ENCODE assay signal across 7 cellular contexts in the genomic region with DNA sequence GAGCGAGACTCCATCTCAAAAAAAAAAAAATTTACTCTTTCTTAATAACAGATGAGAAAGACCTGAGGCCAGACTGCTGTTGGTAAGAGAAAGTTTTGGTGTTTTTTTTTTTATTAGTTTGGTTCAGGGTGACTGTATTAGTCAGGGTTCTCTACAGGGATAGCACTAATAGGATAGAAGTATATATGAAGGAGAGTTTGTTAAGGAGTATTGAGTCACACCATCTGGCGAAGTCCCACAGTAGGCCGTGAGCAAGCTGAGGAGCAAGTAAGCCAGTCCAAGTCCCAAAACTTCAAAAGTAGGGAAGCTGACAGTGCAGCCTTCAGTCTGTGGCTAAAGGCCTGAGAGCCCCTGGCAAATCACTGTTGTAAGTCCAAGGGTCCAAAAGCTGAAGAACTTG. TPM values are rescaled to one million over a fixed set of nuclear protein-coding genes. Genes with fewer than 3 reads are reported as not detected.
A peak's percentile ranks its signal among the peaks of the same experiment; 100 is the strongest.
DNase-seq lines count a peak whose midpoint lies in the region; ATAC-seq, FAIRE-seq and TF ChIP-seq lines count a peak whose summit lies in the region.
"Not testable (repeated sequence)": the region's sequence is repeated elsewhere in the genome, so short reads cannot be mapped to it uniquely, and the experiment has no call there.

No MANE protein-coding gene starts in this region.

- not testable (repeated sequence) for H3K27me3 Mint-ChIP-seq in neural progenitor cell (ENCODE audit: insufficient read depth, low read depth)

- H3K9me3 Mint-ChIP-seq in neural progenitor cell = not testable (repeated sequence)

- 0 out of 2 replicates have a peak overlapping the region, but pooled peaks have one; percentile 33 for H3K27ac ChIP-seq in GM23248
- H3K27ac ChIP-seq in K562 (ENCODE audit: extremely low read depth, low read depth, low read length); neural progenitor cell: not testable (repeated sequence)

- 50 to 75% methylated on average over 3 of the region's 3 CpGs for WGBS in GM23248 (ENCODE audit: low coverage in 1 of 2, low lambda C conversion rate in 2 of 2, missing lambda C conversion rate in 2 of 2), 2 experiments
- 100% methylated on average over 1 of the region's 3 CpGs for WGBS in K562 (ENCODE audit: insufficient coverage, low coverage, missing lambda C conversion rate)

- not testable (repeated sequence) for TF ChIP-seq EP300 in K562 (IDR thresholded peaks at IDR 0.05; ENCODE audit: low read length)

- TF ChIP-seq CTCF in AG09309 (IDR thresholded peaks at IDR 0.05; ENCODE audit: control insufficient read depth, insufficient read depth, low read depth, low read length, missing control alignments); K562 (IDR thresholded peaks at IDR 0.05 in 2 of 3, conservative IDR thresholded peaks at IDR 0.05 in 1 of 3; ENCODE audit: insufficient read depth in 2 of 3, low read depth in 1 of 3, low read length in 3 of 3); fibroblast of mammary gland (conservative IDR thresholded peaks at IDR 0.05; ENCODE audit: control insufficient read depth, insufficient read depth, low read depth, low read length); neural progenitor cell (IDR thresholded peaks at IDR 0.05): not testable (repeated sequence)

- H3K27me3 ChIP-seq in GM23248 (replicated peaks; ENCODE audit: insufficient read depth); K562 (ENCODE audit: control insufficient read depth in 2 of 2, insufficient read depth in 2 of 2, low read length in 2 of 2); neural progenitor cell: not testable (repeated sequence)

- BruUV-seq in K562 (replicated peaks; lab: Mats Ljungman, UMichigan) = not testable (repeated sequence)

- H3K36me3 ChIP-seq in GM23248 (ENCODE audit: low read depth); K562 (ENCODE audit: control insufficient read depth, insufficient read depth, low read length); neural progenitor cell: not testable (repeated sequence)

- not testable (repeated sequence) for H3F3A ChIP-seq in GM23248 (ENCODE audit: insufficient read depth)
- H3F3A ChIP-seq in neural progenitor cell (ENCODE audit: low read depth) = peaks cover 10% of the 10 kb centered on the region

- FAIRE-seq in K562 (lab: Jason Lieb, UNC) = peak; percentile 66

- peak; percentile 1 for DNase-seq in AG09309 (ENCODE audit: low read depth)
- peak; percentile 46 for DNase-seq in GM23248
- peak; percentile 21 for DNase-seq in NCI-H82 treated with DMSO at 0.1 percent for 48 hours (lab: John Stamatoyannopoulos, UW; ENCODE audit: unreplicated experiment)
- not testable (repeated sequence) for DNase-seq in K562 (ENCODE audit: extremely low read depth in 1 of 4, low spot score in 3 of 4); neural progenitor cell (ENCODE audit: low spot score)
- DNase-seq in fibroblast of mammary gland (ENCODE audit: low read depth) = peak; percentile 31

- CTCF ChIA-PET in K562 (lab: Yijun Ruan, JAX; ENCODE audit: low intra/inter-chr PET ratio) = interaction anchor here (0.6 to 0.7 kb wide), 2 partner anchors 18 to 422 kb away, joined by 4 to 5 read pairs; no protein-coding TSS in a partner anchor

- H3K79me2 ChIP-seq in GM23248 (ENCODE audit: insufficient read depth); K562 (ENCODE audit: control insufficient read depth, insufficient read depth, low read length); neural progenitor cell (ENCODE audit: low read depth): not testable (repeated sequence)

- in situ Hi-C loops in GM23248 (cut with MboI); K562 (cut with MboI): not testable (repeated sequence)

- peaks cover 14% of the 10 kb centered on the region for H3K4me1 Mint-ChIP-seq in neural progenitor cell

- H4K20me1 ChIP-seq in GM23248 (ENCODE audit: insufficient read depth); K562 (replicated peaks; ENCODE audit: control insufficient read depth, insufficient read depth, low read length); neural progenitor cell (ENCODE audit: low read depth): not testable (repeated sequence)

- H3K4me2 ChIP-seq in GM23248 (ENCODE audit: unreplicated experiment); K562 (ENCODE audit: insufficient read depth, low read length); neural progenitor cell: not testable (repeated sequence)

- peak overlapping the region; percentile 43 for H3K4me3 Mint-ChIP-seq in neural progenitor cell

- not testable (repeated sequence) for H3K4me1 ChIP-seq in GM23248 (ENCODE audit: insufficient read depth); K562 (replicated peaks in 1 of 2; ENCODE audit: control insufficient read depth in 2 of 2, insufficient read depth in 2 of 2, low read length in 2 of 2); neural progenitor cell

- not testable (repeated sequence) for TF ChIP-seq RAD21 in K562 (CRISPR knock-in tag; conservative IDR thresholded peaks at IDR 0.05 in 1 of 2, IDR thresholded peaks at IDR 0.05 in 1 of 2)

- not testable (repeated sequence) for H3K9me1 ChIP-seq in K562 (ENCODE audit: control insufficient read depth, insufficient read depth, low read length)

- not testable (repeated sequence) for H2AFZ ChIP-seq in GM23248; K562 (ENCODE audit: low read depth, low read length); neural progenitor cell (replicated peaks)

- TF ChIP-seq POLR2A in K562 (conservative IDR thresholded peaks at IDR 0.05) = not testable (repeated sequence)

- H3K36me3 Mint-ChIP-seq in neural progenitor cell = not testable (repeated sequence)

- H3K27ac Mint-ChIP-seq in neural progenitor cell = not testable (repeated sequence)

- POLR2A ChIA-PET in K562 (lab: Yijun Ruan, JAX) = not testable (repeated sequence)

- H3K9me2 ChIP-seq in GM23248 (ENCODE audit: insufficient read depth) = not testable (repeated sequence)

- not testable (repeated sequence) for H3K4me3 ChIP-seq in AG09309 (ENCODE audit: control insufficient read depth, low read depth, low read length); GM23248; K562; fibroblast of mammary gland (ENCODE audit: control insufficient read depth, low read depth, low read length); neural progenitor cell

- ATAC-seq in K562 = not testable (repeated sequence)
- peak; percentile 78 for ATAC-seq in esophagus mucosa

- H3K9ac ChIP-seq in GM23248; K562 (ENCODE audit: insufficient read depth in 1 of 2, low read depth in 2 of 2, low read length in 2 of 2); neural progenitor cell: not testable (repeated sequence)

- not testable (repeated sequence) for H3K9me3 ChIP-seq in GM23248 (ENCODE audit: low read depth); K562 (replicated peaks; ENCODE audit: control insufficient read depth, insufficient read depth, low read depth, low read length); neural progenitor cell (ENCODE audit: low read depth)

- intact Hi-C loops in K562 (cut with micrococcal nuclease) = not testable (repeated sequence)

RNA-seq across cellular contexts. Expression of a gene that starts 20.7 kb away (rescaled TPM):
- 16.0 and 46.7 TPM in 2 replicates for total RNA-seq in GM23248 (2014; rRNA removed; shearing (Covaris generic))
- polyA plus RNA-seq in GM23248 (2016; fragmentation: Nextera tagmentation; extraction: Ambion mirVana) (39.0 and 40.6 TPM in 2 replicates), K562 (2011; rRNA removed) (37.6 and 56.2 TPM in 2 replicates), K562 (2014; fragmentation: Illumina TruSeq; extraction: Trizol) (55.4 and 58.5 TPM in 2 replicates), K562 (2014; fragmentation: Nextera tagmentation; extraction: Ambion mirVana) (10 to 100 TPM; 18.8 to 21.6 TPM), K562 (2014; rRNA removed) (56.7 and 69.0 TPM in 2 replicates)
- 343 and 576 TPM in 2 replicates for total RNA-seq in K562 (2011; cell fraction: chromatin; rRNA removed; ENCODE audit: low replicate concordance)
- 343 and 349 TPM in 2 replicates for total RNA-seq in K562 (2011; cell fraction: nucleolus; rRNA removed)
- total RNA-seq in K562 (2011; cell fraction: nucleoplasm; rRNA removed) = 217 and 256 TPM in 2 replicates
- total RNA-seq in K562 (2014; rRNA removed) (48.0 and 55.8 TPM in 2 replicates), K562 (2014; rRNA removed; fragmentation: Illumina TruSeq; extraction: Trizol) (42.6 and 44.9 TPM in 2 replicates), K562 (2015; rRNA removed; fragmentation: Illumina TruSeq; extraction: Trizol) (45.2 and 47.3 TPM in 2 replicates), K562 (2021) (67.6 and 71.1 TPM in 2 replicates), esophagus mucosa (16.7 TPM), neural progenitor cell (ENCODE audit: low replicate concordance) (36.6 and 45.9 TPM in 2 replicates)
- polyA plus RNA-seq in K562 (2011; cell fraction: cytosol; rRNA removed) = 29.5 and 46.2 TPM in 2 replicates
- 499 and 561 TPM in 2 replicates for polyA plus RNA-seq in K562 (2011; cell fraction: nucleus; rRNA removed)
- 58.5 and 64.0 TPM in 2 replicates for polyA plus RNA-seq in K562 (2012)
- polyA minus RNA-seq in K562 (2011; rRNA and poly(A)+ RNA removed) = 45.9 and 57.2 TPM in 2 replicates
- polyA minus RNA-seq in K562 (2011; cell fraction: cytosol; rRNA and poly(A)+ RNA removed) = 16.1 and 22.0 TPM in 2 replicates
- polyA minus RNA-seq in K562 (2011; cell fraction: nucleus; rRNA and poly(A)+ RNA removed) = 194 and 218 TPM in 2 replicates

RNA-seq across cellular contexts. Expression of a gene that starts 26.7 kb away (rescaled TPM):
- total RNA-seq in GM23248 (2014; rRNA removed; shearing (Covaris generic)) = 18.2 and 20.0 TPM in 2 replicates
- polyA plus RNA-seq in GM23248 (2016; fragmentation: Nextera tagmentation; extraction: Ambion mirVana) (15.2 and 15.9 TPM in 2 replicates), K562 (2011; rRNA removed) (16.7 and 18.6 TPM in 2 replicates), K562 (2014; fragmentation: Illumina TruSeq; extraction: Trizol) (11.9 and 14.6 TPM in 2 replicates), K562 (2014; fragmentation: Nextera tagmentation; extraction: Ambion mirVana) (1 to 10 TPM; 2.0 to 6.0 TPM), K562 (2014; rRNA removed) (8.8 and 11.4 TPM in 2 replicates)
- total RNA-seq in K562 (2011; cell fraction: chromatin; rRNA removed; ENCODE audit: low replicate concordance) = 72.5 and 248 TPM in 2 replicates
- 35.7 and 56.7 TPM in 2 replicates for total RNA-seq in K562 (2011; cell fraction: nucleolus; rRNA removed)
- total RNA-seq in K562 (2011; cell fraction: nucleoplasm; rRNA removed) = 84.0 and 86.9 TPM in 2 replicates
- total RNA-seq in K562 (2014; rRNA removed) (10.7 and 12.7 TPM in 2 replicates), K562 (2014; rRNA removed; fragmentation: Illumina TruSeq; extraction: Trizol) (17.2 and 19.1 TPM in 2 replicates), K562 (2015; rRNA removed; fragmentation: Illumina TruSeq; extraction: Trizol) (23.3 and 24.2 TPM in 2 replicates), K562 (2021) (20.2 and 22.7 TPM in 2 replicates), esophagus mucosa (25.3 TPM), neural progenitor cell (ENCODE audit: low replicate concordance) (27.4 and 42.1 TPM in 2 replicates)
- polyA plus RNA-seq in K562 (2011; cell fraction: cytosol; rRNA removed) = 9.3 and 12.1 TPM in 2 replicates
- 36.7 and 37.9 TPM in 2 replicates for polyA plus RNA-seq in K562 (2011; cell fraction: nucleus; rRNA removed)
- 8.7 and 11.7 TPM in 2 replicates for polyA plus RNA-seq in K562 (2012)
- 54.6 and 68.2 TPM in 2 replicates for polyA minus RNA-seq in K562 (2011; rRNA and poly(A)+ RNA removed)
- polyA minus RNA-seq in K562 (2011; cell fraction: cytosol; rRNA and poly(A)+ RNA removed) = 15.4 and 19.6 TPM in 2 replicates
- 38.5 and 74.9 TPM in 2 replicates for polyA minus RNA-seq in K562 (2011; cell fraction: nucleus; rRNA and poly(A)+ RNA removed)
